Comparison of ENCODE assay signal across 22 cellular contexts in genomic region chr5:118923295-118924005, GRCh38.
DNase-seq lines count a peak whose midpoint lies in the region; FAIRE-seq and TF ChIP-seq lines count a peak whose summit lies in the region.
"Had no signal": no experiment of that assay in that cellular context is flagged by ENCODE, and none has a peak within 500 bp of the region (broad histone marks: within the 10 kb centered on the region; RNA-seq: fewer than 3 reads in every experiment).

No MANE protein-coding gene starts in this region.

- H2AK5ac ChIP-seq in H1 (ENCODE audit: low read depth, low read length) = no peak overlapping the region

- peak overlapping the region; percentile 54 for H3K4me3 Mint-ChIP-seq in mesothelial cell of epicardium

- TF ChIP-seq RAD21 in H1 (IDR thresholded peaks at IDR 0.05 in 1 of 2, conservative IDR thresholded peaks at IDR 0.05 in 1 of 2; ENCODE audit: low read depth in 2 of 2, low read length in 2 of 2) = no peak

- H2BK120ac ChIP-seq in H1 (replicated peaks; ENCODE audit: low read depth, low read length) = no peak overlapping the region

- no peaks in the 10 kb centered on the region for H3K27me3 Mint-ChIP-seq in mesothelial cell of epicardium (ENCODE audit: low read depth)

- no peak overlapping the region for H4K8ac ChIP-seq in H1 (ENCODE audit: extremely low read depth, insufficient read depth, low read length)

- H3K18ac ChIP-seq in H1 (ENCODE audit: extremely low read depth, low read length) = no peak overlapping the region; the same call in 1 of the 2 replicates

- FAIRE-seq in H1 (lab: Jason Lieb, UNC) = no peak
- FAIRE-seq: D721Med, HTR-8/SVneo had no signal

- H3K9me2 ChIP-seq in OCI-LY7 (ENCODE audit: insufficient read depth, low read length) = no peaks in the 10 kb centered on the region

- no peak overlapping the region for H2BK20ac ChIP-seq in H1 (ENCODE audit: low read length)

- peak overlapping the region; percentile 84 for H3K27ac Mint-ChIP-seq in mesothelial cell of epicardium

- BruUV-seq in OCI-LY7 (replicated peaks; lab: Mats Ljungman, UMichigan) = no TSS peak

- no peak overlapping the region for H2BK15ac ChIP-seq in H1 (ENCODE audit: low read length)

- H3K23ac ChIP-seq in H1 (ENCODE audit: insufficient read length) = no peak overlapping the region

- H4K5ac ChIP-seq in H1 (ENCODE audit: insufficient read length, low read depth, low read length) = no peak overlapping the region

- H3K4ac ChIP-seq in H1 (replicated peaks; ENCODE audit: insufficient read length, low read depth, low read length) = no peak overlapping the region

- H3K36me3 Mint-ChIP-seq in mesothelial cell of epicardium = peaks cover 10% of the 10 kb centered on the region

- no peaks in the 10 kb centered on the region for H3K36me3 ChIP-seq in OCI-LY7 (ENCODE audit: insufficient read depth, low read length)
- H3K36me3 ChIP-seq in H1 (ENCODE audit: control insufficient read depth in 2 of 4, insufficient read depth in 4 of 4, low read length in 3 of 4) = no peaks in the 10 kb centered on the region
- no peaks in the 10 kb centered on the region for H3K36me3 ChIP-seq in BE2C

- TF ChIP-seq CTCF in OCI-LY7 (conservative IDR thresholded peaks at IDR 0.05; ENCODE audit: low read length) = no peak
- no peak for TF ChIP-seq CTCF in H1 (IDR thresholded peaks at IDR 0.05; ENCODE audit: control extremely low read depth in 1 of 3, insufficient read depth in 1 of 3, low read depth in 1 of 3, low read length in 3 of 3)
- no peak for TF ChIP-seq CTCF in mesothelial cell of epicardium (IDR thresholded peaks at IDR 0.05; ENCODE audit: unreplicated experiment)
- no peak for TF ChIP-seq CTCF in BE2C (IDR thresholded peaks at IDR 0.05; ENCODE audit: low read depth, low read length)

- no peak for TF ChIP-seq POLR2A in H1 (IDR thresholded peaks at IDR 0.05; ENCODE audit: control extremely low read depth in 1 of 2, low read depth in 2 of 2, low read length in 2 of 2)

- H3K4me1 ChIP-seq in OCI-LY7 (ENCODE audit: insufficient read depth, low read length, poor library complexity, severe bottlenecking) (no peaks in the 10 kb centered on the region), H1 (replicated peaks in 1 of 4; ENCODE audit: control insufficient read depth in 3 of 4, insufficient read depth in 4 of 4, low read length in 3 of 4) (peaks cover 0 to 4% (median 0%) of the 10 kb centered on the region in 4 experiments; a peak in 1 of 7 replicates), BE2C (no peaks in the 10 kb centered on the region)

- 86% methylated on average over 15 of the region's 15 CpGs; no CpG with 5 or more reads in 1 of the 2 experiments for WGBS in H1 (ENCODE audit: extremely low coverage in 1 of 2, insufficient coverage in 1 of 2, insufficient read length in 1 of 2, insufficient replicate concordance in 2 of 2, low coverage in 1 of 2, low lambda C conversion rate in 2 of 2, missing lambda C conversion rate in 1 of 2), 2 experiments

- no peak overlapping the region for H2BK12ac ChIP-seq in H1 (ENCODE audit: low read depth, low read length)

- CTCF ChIA-PET in OCI-LY7 (lab: Charles Lee; ENCODE audit: unreplicated experiment) (no interaction called here), H1 (lab: Charles Lee; ENCODE audit: partially characterized antibody) (no interaction called here)

- intact Hi-C loops in OCI-LY7 (cut with micrococcal nuclease; ENCODE audit: unreplicated experiment) = no loop called here

- H3K4me2 ChIP-seq in OCI-LY7 (ENCODE audit: low read length) (no peak overlapping the region), H1 (ENCODE audit: insufficient read depth in 1 of 2, low read depth in 2 of 2, low read length in 2 of 2) (no peak overlapping the region)

- peak; percentile 1 for DNase-seq in GF-D8 (lab: John Stamatoyannopoulos, UW)
- DNase-seq in OCI-LY7 (ENCODE audit: low spot score) = no peak
- no peak for DNase-seq in H1 (ENCODE audit: low read depth in 1 of 2, low spot score in 2 of 2)
- no peak for DNase-seq in mesothelial cell of epicardium (ENCODE audit: low spot score in 2 of 2, unreplicated experiment in 2 of 2)
- no peak for DNase-seq in NCI-H345 treated with DMSO at 0.1 percent for 48 hours (lab: John Stamatoyannopoulos, UW; ENCODE audit: unreplicated experiment)
- no peak for DNase-seq in BE2C
- no peak for DNase-seq in NCI-H524 (lab: John Stamatoyannopoulos, UW)
- DNase-seq in activated naive CD4-positive, alpha-beta T cell treated with anti-CD3 and anti-CD28 coated beads, Interleukin-2, amount 50 U/mL, for 16 hours = no peak
- DNase-seq: AML-193, DMS53, GDM1, HCEC 1CT, IMR-90, NCI-H1105 treated with DMSO at 0.1 percent for 48 hours, NCI-H2029 treated with DMSO at 0.1 percent for 48 hours, NCI-H226, NCI-H524 treated with DMSO at 0.1 percent for 48 hours, PC-3, SHP77 had no signal

- H4K20me1 ChIP-seq in OCI-LY7 (ENCODE audit: insufficient read depth, low read length) (no peaks in the 10 kb centered on the region), H1 (replicated peaks in 1 of 2; ENCODE audit: control insufficient read depth in 1 of 2, insufficient read depth in 2 of 2, low read length in 2 of 2) (no peaks in the 10 kb centered on the region)

- no peaks in the 10 kb centered on the region for H3K9me3 Mint-ChIP-seq in mesothelial cell of epicardium

- H3K9me3 ChIP-seq in OCI-LY7 (ENCODE audit: low read length) (no peaks in the 10 kb centered on the region), H1 (ENCODE audit: insufficient read depth in 2 of 2, low read depth in 1 of 2, low read length in 1 of 2) (no peaks in the 10 kb centered on the region), BE2C (no peaks in the 10 kb centered on the region)

- H3K4me1 Mint-ChIP-seq in mesothelial cell of epicardium = peaks cover 19% of the 10 kb centered on the region

- TF ChIP-seq EP300 in H1 (IDR thresholded peaks at IDR 0.05; ENCODE audit: borderline replicate concordance in 1 of 2, low read depth in 2 of 2, low read length in 2 of 2) = no peak

- H3K9ac ChIP-seq in H1 (replicated peaks in 1 of 4; ENCODE audit: extremely low read depth in 1 of 4, low read depth in 3 of 4, low read length in 3 of 4) = no peak overlapping the region

- H2BK5ac ChIP-seq in H1 (ENCODE audit: low read depth, low read length) = no peak overlapping the region

- no peak overlapping the region for H4K91ac ChIP-seq in H1 (replicated peaks; ENCODE audit: insufficient read length, low read length)

- H2AFZ ChIP-seq in OCI-LY7 (ENCODE audit: low read length) (0 out of 2 replicates have a peak overlapping the region, but pooled peaks have one; percentile 44), H1 (ENCODE audit: low read length) (peak overlapping the region; percentile 59; the same call in 1 of the 2 replicates)

- H3K23me2 ChIP-seq in H1 (ENCODE audit: low read depth, low read length) = no peaks in the 10 kb centered on the region

- H3K56ac ChIP-seq in H1 (replicated peaks; ENCODE audit: insufficient read length, low read depth, low read length) = no peak overlapping the region

- H3K79me2 ChIP-seq in OCI-LY7 (ENCODE audit: insufficient read depth, low read depth, low read length) (no peaks in the 10 kb centered on the region), H1 (ENCODE audit: control insufficient read depth in 1 of 2, insufficient read depth in 2 of 2, low read length in 2 of 2) (no peaks in the 10 kb centered on the region)

- H3K27ac ChIP-seq in OCI-LY7 (ENCODE audit: low read depth, low read length, poor library complexity, severe bottlenecking) (no peak overlapping the region), H1 (ENCODE audit: low read depth, low read length) (no peak overlapping the region)
- H3K27ac ChIP-seq: C4-2B had no signal

- no peak overlapping the region for H3K4me3 ChIP-seq in OCI-LY7 (ENCODE audit: low read depth, low read length, poor library complexity, severe bottlenecking)
- no peak overlapping the region for H3K4me3 ChIP-seq in H1 (ENCODE audit: extremely low read depth in 1 of 4, insufficient read depth in 2 of 4, low read depth in 3 of 4, low read length in 4 of 4)
- H3K4me3 ChIP-seq in BE2C (ENCODE audit: low read depth, low read length) = no peak overlapping the region

- H3K27me3 ChIP-seq in H1 (replicated peaks in 1 of 4; ENCODE audit: control insufficient read depth in 3 of 4, extremely low read depth in 1 of 4, insufficient read depth in 3 of 4, low read length in 3 of 4) (no peaks in the 10 kb centered on the region), BE2C (no peaks in the 10 kb centered on the region)

- no peak overlapping the region for H3K14ac ChIP-seq in H1 (ENCODE audit: insufficient read length)

- H3K79me1 ChIP-seq in H1 (ENCODE audit: low read depth, low read length) = no peaks in the 10 kb centered on the region

- POLR2A ChIA-PET in OCI-LY7 (lab: Charles Lee) (interaction anchor here (0.7 to 1.0 kb wide), 2 partner anchors 21 to 46 kb away, joined by 3 read pairs; no protein-coding TSS in a partner anchor), H1 (lab: Charles Lee; ENCODE audit: partially characterized antibody) (no interaction called here)

TF ChIP-seq in H1, 55 proteins besides CTCF, POLR2A, EP300 and RAD21:
- TF ChIP-seq KDM5A (IDR thresholded peaks at IDR 0.05; ENCODE audit: low read length) (no peak), POU5F1 (IDR thresholded peaks at IDR 0.05; ENCODE audit: low read depth, low read length) (no peak), BRCA1 (IDR thresholded peaks at IDR 0.05; ENCODE audit: low read depth, low read length) (no peak), JUND (IDR thresholded peaks at IDR 0.05; ENCODE audit: low read length) (no peak), SP1 (IDR thresholded peaks at IDR 0.05; ENCODE audit: low read depth, low read length) (no peak), FOSL1 (IDR thresholded peaks at IDR 0.05; ENCODE audit: insufficient read depth, low read depth, low read length) (no peak), MAX (IDR thresholded peaks at IDR 0.05) (no peak), E2F6 (IDR thresholded peaks at IDR 0.05) (no peak), RBBP5 (IDR thresholded peaks at IDR 0.05; ENCODE audit: borderline replicate concordance, low read depth, low read length) (no peak), CEBPB (IDR thresholded peaks at IDR 0.05; ENCODE audit: low read depth, low read length) (no peak)
TF ChIP-seq in H1: peak in this region for 0.
